Comparison of ENCODE assay signal across 7 cellular contexts in genomic region chr11:82775736-82776346, GRCh38. TPM values are rescaled to one million over a fixed set of nuclear protein-coding genes. Genes with fewer than 3 reads are reported as not detected.
DNase-seq lines count a peak whose midpoint lies in the region; ATAC-seq and TF ChIP-seq lines count a peak whose summit lies in the region.

No MANE protein-coding gene starts in this region.

- peak; percentile 89 for TF ChIP-seq CTCF in PC-9 (conservative IDR thresholded peaks at IDR 0.05)
- TF ChIP-seq CTCF in brain (conservative IDR thresholded peaks at IDR 0.05) = peak; percentile 25 to 26
- peak; percentile 53 for TF ChIP-seq CTCF in mucosa of descending colon (IDR thresholded peaks at IDR 0.05)

- H3K4me1 Mint-ChIP-seq in brain = no peaks in the 10 kb centered on the region

- peaks cover 33% of the 10 kb centered on the region for H3K36me3 Mint-ChIP-seq in brain

- no peaks in the 10 kb centered on the region for H3K4me1 ChIP-seq in PC-9 (replicated peaks; ENCODE audit: insufficient read depth)
- H3K4me1 ChIP-seq in mucosa of descending colon (ENCODE audit: low read depth) = no peaks in the 10 kb centered on the region

- H3K79me2 ChIP-seq in PC-9 (ENCODE audit: low read depth) = no peaks in the 10 kb centered on the region

- H4K20me1 ChIP-seq in PC-9 (ENCODE audit: insufficient read depth) = no peaks in the 10 kb centered on the region

- H3K27me3 Mint-ChIP-seq in brain = no peaks in the 10 kb centered on the region

- no peak overlapping the region for H3K27ac Mint-ChIP-seq in brain

- H3K27ac ChIP-seq in PC-9 = no peak overlapping the region

- CTCF ChIA-PET in PC-9 (lab: Charles Lee) = interaction anchor here (0.6 to 0.8 kb wide), 4 partner anchors 67 to 1595 kb away, joined by 3 to 9 read pairs (median 6); no protein-coding TSS in a partner anchor

- ATAC-seq in GM19467 (IDR thresholded peaks at IDR 0.05; ENCODE audit: unreplicated experiment) = peak; percentile 99
- ATAC-seq in HG03378 (IDR thresholded peaks at IDR 0.05; ENCODE audit: unreplicated experiment) = peak; percentile 97
- ATAC-seq in mucosa of descending colon = peak; percentile 73

- DNase-seq in GM04504 (ENCODE audit: low read depth) (peak; percentile 31), PC-9 (peak; percentile 44 to 50), mucosa of descending colon (peak in 2 of 3 donors; percentile 32 to 50), cerebellar nuclear complex (lab: John Stamatoyannopoulos, UW) (no peak)

- BruUV-seq in PC-9 (replicated peaks; lab: Mats Ljungman, UMichigan) = no TSS peak

- no peak overlapping the region for H3K4me3 Mint-ChIP-seq in brain

- intact Hi-C loops in PC-9 (cut with micrococcal nuclease; ENCODE audit: unreplicated experiment) = loop anchor here (1.0 kb wide), 2 partner anchors 88 to 510 kb away; partner anchors contain the start of gene CCDC90B
- intact Hi-C loops in mucosa of descending colon (cut with DNase I, micrococcal nuclease) = no loop called here

- peak overlapping the region; percentile 14; the same call in 1 of the 2 replicates for H3K4me2 ChIP-seq in PC-9

- H3K9me3 Mint-ChIP-seq in brain = peaks cover 26 to 58% (median 48%) of the 10 kb centered on the region in 5 experiments

- no peak overlapping the region for H2AFZ ChIP-seq in PC-9

- no peaks in the 10 kb centered on the region for H3K27me3 ChIP-seq in PC-9 (ENCODE audit: insufficient read depth, low read depth)

- H3K4me3 ChIP-seq in PC-9 (no peak overlapping the region), mucosa of descending colon (no peak overlapping the region)

- H3K9me3 ChIP-seq in PC-9 (ENCODE audit: insufficient read depth, low read depth) (no peaks in the 10 kb centered on the region), mucosa of descending colon (peaks cover 2% of the 10 kb centered on the region)

- H3F3A ChIP-seq in PC-9 (ENCODE audit: insufficient read depth, low read depth) = no peaks in the 10 kb centered on the region

- no peaks in the 10 kb centered on the region for H3K36me3 ChIP-seq in PC-9 (ENCODE audit: low read depth)
- no peaks in the 10 kb centered on the region for H3K36me3 ChIP-seq in mucosa of descending colon (ENCODE audit: low read depth)

- no peaks in the 10 kb centered on the region for H3K9me2 ChIP-seq in PC-9 (ENCODE audit: insufficient read depth)

- POLR2A ChIA-PET in PC-9 (lab: Charles Lee; ENCODE audit: unreplicated experiment) = no interaction called here

RNA-seq across cellular contexts. Expression of gene FAM181B, which starts 42.2 kb away (rescaled TPM):
- not detected in 2 replicates for total RNA-seq in PC-9 (2021)
- polyA plus RNA-seq in brain (ENCODE audit: insufficient read depth, low read depth, low replicate concordance) = 6.2 TPM
- 1 to 10 TPM in 1 of 3 donors, under 1 TPM in 1, not detected in 1; 0.19 to 1.3 TPM for total RNA-seq in mucosa of descending colon

Comparison
In these comparisons a context has a peak if more than half of its experiments do, and no peak if none do; other contexts are left out.
1. DNase-seq: peak in GM04504 (single experiment), PC-9 (2 of 2) and mucosa of descending colon (2 of 3); none in cerebellar nuclear complex (0 of 2).
2. CTCF ChIP-seq: peak in every context shown above with its lines; median percentile 89 in PC-9; 53 in mucosa of descending colon; 26 in brain.
3. Peak in every context shown above with its lines, with median percentiles within 50 percentile points of each other: ATAC-seq.